ENCODE assay signal across 9 cellular contexts in genomic region chr17:43766413-43767052, GRCh38. TPM values are rescaled to one million over a fixed set of nuclear protein-coding genes. Genes with fewer than 3 reads are reported as not detected.
DNase-seq lines count a peak whose midpoint lies in the region; ATAC-seq and TF ChIP-seq lines count a peak whose summit lies in the region.
"Had no signal": no experiment of that assay in that cellular context is flagged by ENCODE, and none has a peak within 500 bp of the region (broad histone marks: within the 10 kb centered on the region; RNA-seq: fewer than 3 reads in every experiment).

No MANE protein-coding gene starts in this region.

- H3K36me3 ChIP-seq in parathyroid adenoma (ENCODE audit: control insufficient read depth, insufficient read depth, low read length): no peaks in the 10 kb centered on the region

- no peaks in the 10 kb centered on the region for H3K79me2 ChIP-seq in parathyroid adenoma

- DNase-seq in NCI-H446 (lab: John Stamatoyannopoulos, UW) (peak; percentile 6 to 64), NCI-H446 treated with DMSO at 0.1 percent for 48 hours (lab: John Stamatoyannopoulos, UW) (no peak), NCI-H146 treated with DMSO at 0.1 percent for 48 hours (lab: John Stamatoyannopoulos, UW; ENCODE audit: unreplicated experiment) (peak; percentile 20), fibroblast of villous mesenchyme (ENCODE audit: low read depth) (peak; percentile 53), sciatic nerve (ENCODE audit: low spot score) (no peak)
- peak; percentile 62 for DNase-seq in activated CD8-positive, alpha-beta memory T cell treated with anti-CD3 and anti-CD28 coated beads, Interleukin-2, amount 50 U/mL, for 4 hours

- H2AFZ ChIP-seq in parathyroid adenoma: no peak overlapping the region

- TF ChIP-seq CTCF in fibroblast of villous mesenchyme (IDR thresholded peaks at IDR 0.05; ENCODE audit: insufficient read depth, low read depth, low read length): peak; percentile 80
- TF ChIP-seq CTCF in parathyroid adenoma (IDR thresholded peaks at IDR 0.05): peak; percentile 78

- no peak overlapping the region for H3K27ac ChIP-seq in parathyroid adenoma

- no peaks in the 10 kb centered on the region for H3K27me3 ChIP-seq in parathyroid adenoma (ENCODE audit: control insufficient read depth, insufficient read depth, low read length)

- H3K4me1 ChIP-seq in parathyroid adenoma: no peaks in the 10 kb centered on the region

- no peak overlapping the region for H3K9ac ChIP-seq in parathyroid adenoma

- ATAC-seq in sciatic nerve: no peak
- no peak for ATAC-seq in GM19455 (IDR thresholded peaks at IDR 0.05; ENCODE audit: unreplicated experiment)

- H3K4me2 ChIP-seq in parathyroid adenoma (ENCODE audit: low read length): no peak overlapping the region

- H3K4me3 ChIP-seq in fibroblast of villous mesenchyme (ENCODE audit: low read depth, low read length) (no peak overlapping the region), parathyroid adenoma (ENCODE audit: low read depth, low read length) (no peak overlapping the region)

- intact Hi-C loops in sciatic nerve (cut with DNase I): no loop called here

- H3K9me3 ChIP-seq in parathyroid adenoma (ENCODE audit: control insufficient read depth, low read length): no peaks in the 10 kb centered on the region

RNA-seq across cellular contexts. Expression of gene SOST, which starts 7.9 kb away (rescaled TPM):
- total RNA-seq in fibroblast of villous mesenchyme (not detected in 2 replicates), sciatic nerve (not detected)
- total RNA-seq: subcutaneous adipose tissue had no signal

RNA-seq across cellular contexts. Expression of gene DUSP3, which starts 12.2 kb away (rescaled TPM):
- total RNA-seq in fibroblast of villous mesenchyme (79.6 and 95.9 TPM in 2 replicates), sciatic nerve (54.1 TPM)

RNA-seq across cellular contexts. Expression of gene CFAP97D1, which starts 13.7 kb away (rescaled TPM):
- not detected in 2 replicates for total RNA-seq in fibroblast of villous mesenchyme
- not detected for total RNA-seq in sciatic nerve

Comparison
In these comparisons a context has a peak if more than half of its experiments do, and no peak if none do; other contexts are left out.
1. DNase-seq: peak in NCI-H446 (2 of 2), NCI-H146 treated with DMSO at 0.1 percent for 48 hours (single experiment), activated CD8-positive, alpha-beta memory T cell treated with anti-CD3 and anti-CD28 coated beads, Interleukin-2, amount 50 U/mL, for 4 hours (single experiment) and fibroblast of villous mesenchyme (single experiment); none in NCI-H446 treated with DMSO at 0.1 percent for 48 hours (single experiment) and sciatic nerve (single experiment).